In genomic region chr9:38066907-38067610, GRCh38 we compare ENCODE assay signal across 8 cellular contexts. TPM values are rescaled to one million over a fixed set of nuclear protein-coding genes. Genes with fewer than 3 reads are reported as not detected.
DNase-seq lines count a peak whose midpoint lies in the region; ATAC-seq and TF ChIP-seq lines count a peak whose summit lies in the region.

No MANE protein-coding gene starts in this region.

- no peaks in the 10 kb centered on the region for H3K9me3 Mint-ChIP-seq in activated CD4-positive, alpha-beta memory T cell treated with anti-CD3 and anti-CD28 coated beads, Interleukin-2, amount 10 ng/mL, durations not matched to agents 7 days and 5 days
- no peaks in the 10 kb centered on the region for H3K9me3 Mint-ChIP-seq in natural killer cell

- ATAC-seq in natural killer cell (no peak), aorta (ENCODE audit: low FRiP score) (peak; percentile 72)

- TF ChIP-seq POLR2A in esophagus muscularis mucosa (IDR thresholded peaks at IDR 0.05; ENCODE audit: low read depth): peak; percentile 19

- H3K36me3 ChIP-seq in esophagus muscularis mucosa (no peaks in the 10 kb centered on the region), aorta (ENCODE audit: control insufficient read depth in 1 of 2, insufficient read depth in 2 of 2, low read length in 1 of 2) (no peaks in the 10 kb centered on the region)

- WGBS in esophagus muscularis mucosa: 9% methylated on average over 16 of the region's 31 CpGs
- WGBS in aorta, 2 donors: 0 to 1% methylated on average over 31 of the region's 31 CpGs

- H3K4me1 ChIP-seq in esophagus muscularis mucosa: peaks cover 59 to 71% (median 70%) of the 10 kb centered on the region in 4 donors
- peaks cover 0 to 5% of the 10 kb centered on the region in 2 donors for H3K4me1 ChIP-seq in aorta (ENCODE audit: control insufficient read depth in 1 of 2, insufficient read depth in 2 of 2, low read length in 2 of 2)

- H3K9me3 ChIP-seq in esophagus muscularis mucosa (no peaks in the 10 kb centered on the region), aorta (ENCODE audit: control insufficient read depth, low read length) (no peaks in the 10 kb centered on the region)

- TF ChIP-seq CTCF in esophagus muscularis mucosa (IDR thresholded peaks at IDR 0.05) (no peak), natural killer cell (IDR thresholded peaks at IDR 0.05) (no peak)

- CTCF ChIA-PET in activated CD4-positive, alpha-beta memory T cell treated with anti-CD3 and anti-CD28 coated beads, Interleukin-2, amount 10 ng/mL, durations not matched to agents 7 days and 5 days (lab: Charles Lee): interaction anchor here (0.9 to 1.0 kb wide), 3 partner anchors 9 to 153 kb away, joined by 3 to 6 read pairs (median 4); no protein-coding TSS in a partner anchor

- H3K4me1 Mint-ChIP-seq in activated CD4-positive, alpha-beta memory T cell treated with anti-CD3 and anti-CD28 coated beads, Interleukin-2, amount 10 ng/mL, durations not matched to agents 7 days and 5 days: peaks cover 22% of the 10 kb centered on the region
- H3K4me1 Mint-ChIP-seq in natural killer cell: peaks cover 17 to 53% of the 10 kb centered on the region in 2 donors

- H3K4me3 ChIP-seq in esophagus muscularis mucosa (peak overlapping the region; percentile 89 to 99 (median 94)), aorta (ENCODE audit: low read length in 2 of 2) (peak overlapping the region; percentile 69 to 96)

- H3K27me3 ChIP-seq in esophagus muscularis mucosa (peaks cover 0 to 4% (median 0%) of the 10 kb centered on the region in 4 donors), aorta (ENCODE audit: control insufficient read depth in 1 of 2, insufficient read depth in 2 of 2, low read length in 1 of 2) (no peaks in the 10 kb centered on the region)

- peak overlapping the region; percentile 87 to 98 (median 93) for H3K27ac ChIP-seq in esophagus muscularis mucosa (replicated peaks in 1 of 4)
- peak overlapping the region; percentile 33 to 88 for H3K27ac ChIP-seq in aorta (ENCODE audit: low read depth in 1 of 2, low read length in 2 of 2)

- H3K36me3 Mint-ChIP-seq in activated CD4-positive, alpha-beta memory T cell treated with anti-CD3 and anti-CD28 coated beads, Interleukin-2, amount 10 ng/mL, durations not matched to agents 7 days and 5 days (ENCODE audit: low read depth): no peaks in the 10 kb centered on the region
- H3K36me3 Mint-ChIP-seq in natural killer cell: no peaks in the 10 kb centered on the region

- no peak for TF ChIP-seq EP300 in esophagus muscularis mucosa (IDR thresholded peaks at IDR 0.05)

- POLR2A ChIA-PET in activated CD4-positive, alpha-beta memory T cell treated with anti-CD3 and anti-CD28 coated beads, Interleukin-2, amount 10 ng/mL, durations not matched to agents 7 days and 5 days (lab: Charles Lee): interaction anchor here (0.7 kb wide), 1 partner anchor 63 kb away, joined by 3 read pairs; no protein-coding TSS in a partner anchor

- peaks cover 27% of the 10 kb centered on the region for H3K27me3 Mint-ChIP-seq in activated CD4-positive, alpha-beta memory T cell treated with anti-CD3 and anti-CD28 coated beads, Interleukin-2, amount 10 ng/mL, durations not matched to agents 7 days and 5 days
- H3K27me3 Mint-ChIP-seq in natural killer cell (ENCODE audit: low read depth in 2 of 2): peaks cover 0 to 5% of the 10 kb centered on the region in 2 donors

- no peak overlapping the region for H3K27ac Mint-ChIP-seq in activated CD4-positive, alpha-beta memory T cell treated with anti-CD3 and anti-CD28 coated beads, Interleukin-2, amount 10 ng/mL, durations not matched to agents 7 days and 5 days
- H3K27ac Mint-ChIP-seq in natural killer cell: peak overlapping the region in 1 of 2 donors; percentile 62

- intact Hi-C loops in esophagus muscularis mucosa (cut with DNase I): loop anchor here (5.0 kb wide), 1 partner anchor 40 kb away; no protein-coding TSS in a partner anchor
- intact Hi-C loops in natural killer cell (cut with micrococcal nuclease): loop anchor here (5.0 to 10.0 kb wide), 2 partner anchors 102 to 155 kb away; no protein-coding TSS in a partner anchor
- intact Hi-C loops in aorta (cut with DNase I): loop anchor here (2.0 to 5.0 kb wide), 6 partner anchors 48 to 330 kb away; no protein-coding TSS in a partner anchor

- DNase-seq in NCI-H748 (lab: John Stamatoyannopoulos, UW; ENCODE audit: unreplicated experiment) (peak; percentile 39), NCI-H748 treated with DMSO at 0.1 percent for 48 hours (lab: John Stamatoyannopoulos, UW) (no peak), esophagus muscularis mucosa (ENCODE audit: extremely low spot score) (peak; percentile 94), natural killer cell (no peak), aorta (peak; percentile 81 to 87), NCI-H187 treated with DMSO at 0.1 percent for 48 hours (lab: John Stamatoyannopoulos, UW) (no peak), GF-D8 (lab: John Stamatoyannopoulos, UW) (no peak)
- DNase-seq in activated CD4-positive, alpha-beta memory T cell treated with anti-CD3 and anti-CD28 coated beads, Interleukin-2, amount 10 ng/mL, durations not matched to agents 7 days and 5 days: no peak

- peak overlapping the region; percentile 71 for H3K4me3 Mint-ChIP-seq in activated CD4-positive, alpha-beta memory T cell treated with anti-CD3 and anti-CD28 coated beads, Interleukin-2, amount 10 ng/mL, durations not matched to agents 7 days and 5 days
- H3K4me3 Mint-ChIP-seq in natural killer cell: peak overlapping the region; percentile 91

RNA-seq across cellular contexts. Expression of gene SHB, which starts 2.0 kb away (rescaled TPM):
- 1 to 10 TPM in 1 of 2 experiments, under 1 TPM in 1; 0.93 to 1.0 TPM for total RNA-seq in activated CD4-positive, alpha-beta memory T cell treated with anti-CD3 and anti-CD28 coated beads, Interleukin-2, amount 10 ng/mL, durations not matched to agents 7 days and 5 days
- total RNA-seq in esophagus muscularis mucosa (10 to 100 TPM; 16.6 to 21.2 (median 21.0) TPM), natural killer cell (1 to 10 TPM; 2.7 to 7.1 (median 2.9) TPM), aorta (10 to 100 TPM; 28.7 to 29.3 TPM)
- polyA plus RNA-seq in aorta: 1 to 10 TPM; 3.5 to 5.7 TPM

Comparison
In these comparisons a context has a peak if more than half of its experiments do, and no peak if none do; other contexts are left out.
1. DNase-seq: peak in NCI-H748 (single experiment), esophagus muscularis mucosa (single experiment) and aorta (2 of 2); none in NCI-H748 treated with DMSO at 0.1 percent for 48 hours (single experiment), activated CD4-positive, alpha-beta memory T cell treated with anti-CD3 and anti-CD28 coated beads, Interleukin-2, amount 10 ng/mL, durations not matched to agents 7 days and 5 days (single experiment), natural killer cell (single experiment), NCI-H187 treated with DMSO at 0.1 percent for 48 hours (single experiment) and GF-D8 (single experiment).